Comparison of ENCODE assay signal across 8 cellular contexts in genomic region chr2:70300771-70301343, GRCh38. TPM values are rescaled to one million over a fixed set of nuclear protein-coding genes. Genes with fewer than 3 reads are reported as not detected.
DNase-seq lines count a peak whose midpoint lies in the region; ATAC-seq, FAIRE-seq and TF ChIP-seq lines count a peak whose summit lies in the region.

No MANE protein-coding gene starts in this region.

- WGBS in K562 (ENCODE audit: insufficient coverage, low coverage, missing lambda C conversion rate), result 39% methylated on average over 10 of the region's 10 CpGs
- WGBS in mesodermal cell (ENCODE audit: insufficient coverage in 2 of 2), 2 experiments, result 63 to 75% methylated on average over 6 to 9 of the region's 10 CpGs

- BruUV-seq in K562 (replicated peaks; lab: Mats Ljungman, UMichigan), result TSS peak; percentile 48

- ATAC-seq in K562 (no peak), HG02798 (IDR thresholded peaks at IDR 0.05; ENCODE audit: poor library complexity, unreplicated experiment) (no peak)

- peak overlapping the region; percentile 86 to 100 for H3K9ac ChIP-seq in K562 (ENCODE audit: insufficient read depth in 1 of 2, low read depth in 2 of 2, low read length in 2 of 2)

- DNase-seq in AG04450 (ENCODE audit: low read depth, low spot score), result no peak
- DNase-seq in K562 (ENCODE audit: extremely low read depth in 1 of 4, low spot score in 3 of 4), result no peak
- no peak for DNase-seq in hippocampal formation (lab: John Stamatoyannopoulos, UW)
- DNase-seq in stimulated activated CD4-positive, alpha-beta T cell treated with anti-CD3 and anti-CD28 coated beads, Interleukin-1b, Interleukin-23, amount 100 ng/mL, for 48 hours, result no peak
- DNase-seq in DMS53 (lab: John Stamatoyannopoulos, UW), result no peak

- peak overlapping the region; percentile 11 for H3K27ac ChIP-seq in AG04450 (ENCODE audit: low read depth, low read length)
- H3K27ac ChIP-seq in HEK293 (ENCODE audit: extremely low read depth, low read depth, low read length), result peak overlapping the region; percentile 88
- H3K27ac ChIP-seq in K562 (ENCODE audit: extremely low read depth, low read depth, low read length), result peak overlapping the region; percentile 87
- H3K27ac ChIP-seq in mesodermal cell (ENCODE audit: low read depth, low read length, severe bottlenecking), result no peak overlapping the region

- no peak for TF ChIP-seq POLR2A in K562 (conservative IDR thresholded peaks at IDR 0.05)

- H3K4me1 ChIP-seq in HEK293 (ENCODE audit: control insufficient read depth, insufficient read depth, low read length) (peaks cover 6% of the 10 kb centered on the region; the same call in 1 of the 2 replicates), K562 (replicated peaks in 1 of 2; ENCODE audit: control insufficient read depth in 2 of 2, insufficient read depth in 2 of 2, low read length in 2 of 2) (peaks cover 6 to 14% of the 10 kb centered on the region in 2 experiments; a peak in 4 of 5 replicates), mesodermal cell (ENCODE audit: control insufficient read depth, insufficient read depth, low read length, poor library complexity, severe bottlenecking) (no peaks in the 10 kb centered on the region)

- CTCF ChIA-PET in AG04450 (lab: Charles Lee) (interaction anchor here (0.5 kb wide), 1 partner anchor 1031 kb away, joined by 7 read pairs; the partner anchor contains the start of gene ZNF638), HEK293 (lab: Yijun Ruan, JAX) (interaction anchor here (0.6 to 5.9 kb wide), 9 partner anchors 7 to 430 kb away, joined by 3 to 63 read pairs (median 5); partner anchors contain the start of genes MXD1 and SNRPG), K562 (lab: Yijun Ruan, JAX; ENCODE audit: low intra/inter-chr PET ratio) (interaction anchor here (2.0 kb wide), 1 partner anchor 389 kb away, joined by 10 read pairs; no protein-coding TSS in a partner anchor)

- POLR2A ChIA-PET in AG04450 (lab: Yijun Ruan, JAX), result interaction anchor here (2.1 kb wide), 1 partner anchor 8 kb away, joined by 9 read pairs; the partner anchor contains the start of gene SNRPG
- POLR2A ChIA-PET in HEK293 (lab: Yijun Ruan, JAX), result interaction anchor here (1.4 to 3.8 kb wide), 2 partner anchors 7 to 387 kb away, joined by 4 to 49 read pairs; partner anchors contain the start of genes MXD1 and SNRPG
- POLR2A ChIA-PET in K562 (lab: Yijun Ruan, JAX), result interaction anchor here (0.6 to 0.7 kb wide), 3 partner anchors 8 to 56 kb away, joined by 3 read pairs; no protein-coding TSS in a partner anchor

- in situ Hi-C loops in K562 (cut with MboI), result loop anchor here (10.0 to 25.0 kb wide), 2 partner anchors 386 to 486 kb away; partner anchors contain the start of genes FIGLA and MXD1

- no peak for TF ChIP-seq RAD21 in K562 (CRISPR knock-in tag; conservative IDR thresholded peaks at IDR 0.05 in 1 of 2, IDR thresholded peaks at IDR 0.05 in 1 of 2)

- H3K9me3 ChIP-seq in AG04450 (ENCODE audit: control insufficient read depth, insufficient read depth, low read length), result no peaks in the 10 kb centered on the region; the same call in 1 of the 2 replicates
- no peaks in the 10 kb centered on the region for H3K9me3 ChIP-seq in HEK293 (ENCODE audit: control insufficient read depth, insufficient read depth, low read depth, low read length)
- H3K9me3 ChIP-seq in K562 (replicated peaks; ENCODE audit: control insufficient read depth, insufficient read depth, low read depth, low read length), result no peaks in the 10 kb centered on the region; the same call in 1 of the 2 replicates
- peaks cover 7% of the 10 kb centered on the region for H3K9me3 ChIP-seq in mesodermal cell (ENCODE audit: control insufficient read depth, low read length)

- intact Hi-C loops in K562 (cut with micrococcal nuclease), result loop anchor here (2.0 to 10.0 kb wide), 8 partner anchors 104 to 644 kb away; partner anchors contain the start of gene ADD2

- TF ChIP-seq EP300 in K562 (IDR thresholded peaks at IDR 0.05; ENCODE audit: low read length), result no peak

- H3K4me2 ChIP-seq in K562 (ENCODE audit: insufficient read depth, low read length), result peak overlapping the region; percentile 92

- H3K9me1 ChIP-seq in K562 (ENCODE audit: control insufficient read depth, insufficient read depth, low read length), result no peaks in the 10 kb centered on the region

- H3K79me2 ChIP-seq in K562 (ENCODE audit: control insufficient read depth, insufficient read depth, low read length), result peaks cover 24% of the 10 kb centered on the region

- no peak for TF ChIP-seq CTCF in AG04450 (IDR thresholded peaks at IDR 0.05; ENCODE audit: low read depth, low read length)
- TF ChIP-seq CTCF in HEK293 (tag by site-specific recombination; IDR thresholded peaks at IDR 0.05), result no peak
- TF ChIP-seq CTCF in K562 (IDR thresholded peaks at IDR 0.05 in 2 of 3, conservative IDR thresholded peaks at IDR 0.05 in 1 of 3; ENCODE audit: insufficient read depth in 2 of 3, low read depth in 1 of 3, low read length in 3 of 3), result no peak

- peak; percentile 73 for FAIRE-seq in K562 (lab: Jason Lieb, UNC)

- peak overlapping the region; percentile 83 for H3K4me3 ChIP-seq in AG04450 (ENCODE audit: low read depth, low read length)
- H3K4me3 ChIP-seq in HEK293 (ENCODE audit: low read depth, low read length), result peak overlapping the region; percentile 65
- H3K4me3 ChIP-seq in K562, result peak overlapping the region; percentile 55
- H3K4me3 ChIP-seq in mesodermal cell (ENCODE audit: extremely low read depth, insufficient read depth, low read length, poor library complexity, severe bottlenecking), result peak overlapping the region; percentile 74

- peak overlapping the region; percentile 97 for H2AFZ ChIP-seq in K562 (ENCODE audit: low read depth, low read length)

- no peaks in the 10 kb centered on the region for H4K20me1 ChIP-seq in K562 (replicated peaks; ENCODE audit: control insufficient read depth, insufficient read depth, low read length)

- peaks cover 2% of the 10 kb centered on the region for H3K27me3 ChIP-seq in AG04450 (ENCODE audit: control insufficient read depth, insufficient read depth, low read length)
- peaks cover 0 to 5% of the 10 kb centered on the region in 2 experiments; a peak in 2 of 5 replicates for H3K27me3 ChIP-seq in K562 (ENCODE audit: control insufficient read depth in 2 of 2, insufficient read depth in 2 of 2, low read length in 2 of 2)

- H3K36me3 ChIP-seq in HEK293 (ENCODE audit: control insufficient read depth in 2 of 2, insufficient read depth in 1 of 2, low read length in 2 of 2), result peaks cover 18 to 42% of the 10 kb centered on the region in 2 experiments
- peaks cover 48% of the 10 kb centered on the region for H3K36me3 ChIP-seq in K562 (ENCODE audit: control insufficient read depth, insufficient read depth, low read length)
- H3K36me3 ChIP-seq in mesodermal cell (ENCODE audit: control insufficient read depth, insufficient read depth, low read length), result peaks cover 40% of the 10 kb centered on the region

RNA-seq across cellular contexts. Expression of gene FAM136A, which starts 1.0 kb away (rescaled TPM):
- polyA plus RNA-seq in AG04450 (2011; rRNA removed) (25.8 and 34.1 TPM in 2 replicates), K562 (2011; rRNA removed) (63.7 and 104 TPM in 2 replicates), K562 (2014; fragmentation: Illumina TruSeq; extraction: Trizol) (118 and 129 TPM in 2 replicates), K562 (2014; fragmentation: Nextera tagmentation; extraction: Ambion mirVana) (100 to 1,000 TPM; 125 to 151 TPM), K562 (2014; rRNA removed) (106 and 108 TPM in 2 replicates)
- 8.0 and 8.8 TPM in 2 replicates for polyA minus RNA-seq in AG04450 (2011; rRNA and poly(A)+ RNA removed)
- 28.9 and 31.0 TPM in 2 replicates for total RNA-seq in K562 (2011; cell fraction: chromatin; rRNA removed; ENCODE audit: low replicate concordance)
- total RNA-seq in K562 (2011; cell fraction: nucleolus; rRNA removed), result 28.7 and 29.2 TPM in 2 replicates
- 34.3 and 53.8 TPM in 2 replicates for total RNA-seq in K562 (2011; cell fraction: nucleoplasm; rRNA removed)
- total RNA-seq in K562 (2014; rRNA removed) (80.0 and 89.0 TPM in 2 replicates), K562 (2014; rRNA removed; fragmentation: Illumina TruSeq; extraction: Trizol) (94.8 and 101 TPM in 2 replicates), K562 (2015; rRNA removed; fragmentation: Illumina TruSeq; extraction: Trizol) (95.7 and 99.2 TPM in 2 replicates), K562 (2021) (88.3 and 92.9 TPM in 2 replicates)
- 38.9 and 49.3 TPM in 2 replicates for polyA plus RNA-seq in K562 (2011; cell fraction: cytosol; rRNA removed)
- 53.0 and 82.5 TPM in 2 replicates for polyA plus RNA-seq in K562 (2011; cell fraction: nucleus; rRNA removed)
- 64.0 and 97.8 TPM in 2 replicates for polyA plus RNA-seq in K562 (2012)
- 33.3 and 37.8 TPM in 2 replicates for polyA minus RNA-seq in K562 (2011; rRNA and poly(A)+ RNA removed)
- 17.9 and 33.9 TPM in 2 replicates for polyA minus RNA-seq in K562 (2011; cell fraction: cytosol; rRNA and poly(A)+ RNA removed)
- 13.4 and 15.8 TPM in 2 replicates for polyA minus RNA-seq in K562 (2011; cell fraction: nucleus; rRNA and poly(A)+ RNA removed)
- 27.0 TPM for polyA plus RNA-seq in mesodermal cell (2013, experiment 1 of 2)
- 28.5 TPM for polyA plus RNA-seq in mesodermal cell (2013, experiment 2 of 2)

RNA-seq across cellular contexts. Expression of gene SNRPG, which starts 7.3 kb away (rescaled TPM):
- 145 and 190 TPM in 2 replicates for polyA plus RNA-seq in AG04450 (2011; rRNA removed)
- polyA minus RNA-seq in AG04450 (2011; rRNA and poly(A)+ RNA removed), result 12.2 and 30.7 TPM in 2 replicates
- total RNA-seq in K562 (2011; cell fraction: chromatin; rRNA removed; ENCODE audit: low replicate concordance), result 55.7 and 133 TPM in 2 replicates
- 39.9 and 44.1 TPM in 2 replicates for total RNA-seq in K562 (2011; cell fraction: nucleolus; rRNA removed)
- total RNA-seq in K562 (2011; cell fraction: nucleoplasm; rRNA removed), result 111 and 126 TPM in 2 replicates
- 594 and 1,182 TPM in 2 replicates for total RNA-seq in K562 (2014; rRNA removed)
- 745 and 807 TPM in 2 replicates for total RNA-seq in K562 (2014; rRNA removed; fragmentation: Illumina TruSeq; extraction: Trizol)
- total RNA-seq in K562 (2015; rRNA removed; fragmentation: Illumina TruSeq; extraction: Trizol), result 603 and 612 TPM in 2 replicates
- 649 and 750 TPM in 2 replicates for total RNA-seq in K562 (2021)
- 253 and 674 TPM in 2 replicates for polyA plus RNA-seq in K562 (2011; rRNA removed)
- polyA plus RNA-seq in K562 (2011; cell fraction: cytosol; rRNA removed), result 80.9 and 210 TPM in 2 replicates
- 103 and 122 TPM in 2 replicates for polyA plus RNA-seq in K562 (2011; cell fraction: nucleus; rRNA removed)
- polyA plus RNA-seq in K562 (2012), result 215 and 904 TPM in 2 replicates
- 808 and 1,147 TPM in 2 replicates for polyA plus RNA-seq in K562 (2014; fragmentation: Illumina TruSeq; extraction: Trizol)
- 1,000 to 10,000 TPM; 2,312 to 2,611 TPM for polyA plus RNA-seq in K562 (2014; fragmentation: Nextera tagmentation; extraction: Ambion mirVana)
- 1,784 and 2,061 TPM in 2 replicates for polyA plus RNA-seq in K562 (2014; rRNA removed)
- polyA minus RNA-seq in K562 (2011; rRNA and poly(A)+ RNA removed), result 120 and 184 TPM in 2 replicates
- 31.0 and 79.3 TPM in 2 replicates for polyA minus RNA-seq in K562 (2011; cell fraction: cytosol; rRNA and poly(A)+ RNA removed)
- 21.9 and 24.0 TPM in 2 replicates for polyA minus RNA-seq in K562 (2011; cell fraction: nucleus; rRNA and poly(A)+ RNA removed)
- 158 TPM for polyA plus RNA-seq in mesodermal cell (2013, experiment 1 of 2)
- polyA plus RNA-seq in mesodermal cell (2013, experiment 2 of 2), result 204 TPM

RNA-seq across cellular contexts. Expression of gene PCYOX1, which starts 42.9 kb away (rescaled TPM):
- 101 and 129 TPM in 2 replicates for polyA plus RNA-seq in AG04450 (2011; rRNA removed)
- polyA minus RNA-seq in AG04450 (2011; rRNA and poly(A)+ RNA removed), result 32.2 and 47.6 TPM in 2 replicates
- 20.6 and 25.7 TPM in 2 replicates for total RNA-seq in K562 (2011; cell fraction: chromatin; rRNA removed; ENCODE audit: low replicate concordance)
- total RNA-seq in K562 (2011; cell fraction: nucleolus; rRNA removed), result 8.5 and 11.1 TPM in 2 replicates
- 18.4 and 20.1 TPM in 2 replicates for total RNA-seq in K562 (2011; cell fraction: nucleoplasm; rRNA removed)
- 6.8 and 7.7 TPM in 2 replicates for total RNA-seq in K562 (2014; rRNA removed)
- total RNA-seq in K562 (2014; rRNA removed; fragmentation: Illumina TruSeq; extraction: Trizol), result 9.9 and 11.3 TPM in 2 replicates
- total RNA-seq in K562 (2015; rRNA removed; fragmentation: Illumina TruSeq; extraction: Trizol), result 12.3 and 13.4 TPM in 2 replicates
- 14.0 and 16.0 TPM in 2 replicates for total RNA-seq in K562 (2021)
- 9.6 and 18.3 TPM in 2 replicates for polyA plus RNA-seq in K562 (2011; rRNA removed)
- 3.6 and 5.1 TPM in 2 replicates for polyA plus RNA-seq in K562 (2011; cell fraction: cytosol; rRNA removed)
- polyA plus RNA-seq in K562 (2011; cell fraction: nucleus; rRNA removed), result 1.8 and 3.1 TPM in 2 replicates
- polyA plus RNA-seq in K562 (2012), result 10.0 and 16.1 TPM in 2 replicates
- 10.7 and 13.6 TPM in 2 replicates for polyA plus RNA-seq in K562 (2014; fragmentation: Illumina TruSeq; extraction: Trizol)
- polyA plus RNA-seq in K562 (2014; fragmentation: Nextera tagmentation; extraction: Ambion mirVana), result 1 to 10 TPM; 4.3 to 7.4 TPM
- 6.9 and 7.7 TPM in 2 replicates for polyA plus RNA-seq in K562 (2014; rRNA removed)
- 20.8 and 29.8 TPM in 2 replicates for polyA minus RNA-seq in K562 (2011; rRNA and poly(A)+ RNA removed)
- 4.2 and 7.3 TPM in 2 replicates for polyA minus RNA-seq in K562 (2011; cell fraction: cytosol; rRNA and poly(A)+ RNA removed)
- polyA minus RNA-seq in K562 (2011; cell fraction: nucleus; rRNA and poly(A)+ RNA removed), result 0.54 and 2.0 TPM in 2 replicates
- 52.6 TPM for polyA plus RNA-seq in mesodermal cell (2013, experiment 1 of 2)
- 55.2 TPM for polyA plus RNA-seq in mesodermal cell (2013, experiment 2 of 2)

RNA-seq across cellular contexts. Expression of gene TIA1, which starts 52.4 kb away (rescaled TPM):
- polyA plus RNA-seq in AG04450 (2011; rRNA removed), result 139 and 192 TPM in 2 replicates
- 173 and 180 TPM in 2 replicates for polyA minus RNA-seq in AG04450 (2011; rRNA and poly(A)+ RNA removed)
- 172 and 407 TPM in 2 replicates for total RNA-seq in K562 (2011; cell fraction: chromatin; rRNA removed; ENCODE audit: low replicate concordance)
- 91.9 and 117 TPM in 2 replicates for total RNA-seq in K562 (2011; cell fraction: nucleolus; rRNA removed)
- 142 and 174 TPM in 2 replicates for total RNA-seq in K562 (2011; cell fraction: nucleoplasm; rRNA removed)
- 84.8 and 94.4 TPM in 2 replicates for total RNA-seq in K562 (2014; rRNA removed)
- total RNA-seq in K562 (2014; rRNA removed; fragmentation: Illumina TruSeq; extraction: Trizol), result 89.8 and 94.2 TPM in 2 replicates
- 72.0 and 79.6 TPM in 2 replicates for total RNA-seq in K562 (2015; rRNA removed; fragmentation: Illumina TruSeq; extraction: Trizol)
- 103 and 106 TPM in 2 replicates for total RNA-seq in K562 (2021)
- 101 and 129 TPM in 2 replicates for polyA plus RNA-seq in K562 (2011; rRNA removed)
- polyA plus RNA-seq in K562 (2011; cell fraction: cytosol; rRNA removed), result 24.3 and 33.4 TPM in 2 replicates
- 251 and 340 TPM in 2 replicates for polyA plus RNA-seq in K562 (2011; cell fraction: nucleus; rRNA removed)
- polyA plus RNA-seq in K562 (2012), result 47.5 and 55.4 TPM in 2 replicates
- 51.2 and 56.2 TPM in 2 replicates for polyA plus RNA-seq in K562 (2014; fragmentation: Illumina TruSeq; extraction: Trizol)
- polyA plus RNA-seq in K562 (2014; fragmentation: Nextera tagmentation; extraction: Ambion mirVana), result 10 to 100 TPM; 25.3 to 32.3 TPM
- polyA plus RNA-seq in K562 (2014; rRNA removed), result 77.1 and 79.4 TPM in 2 replicates
- polyA minus RNA-seq in K562 (2011; rRNA and poly(A)+ RNA removed), result 172 and 215 TPM in 2 replicates
- 50.4 and 58.5 TPM in 2 replicates for polyA minus RNA-seq in K562 (2011; cell fraction: cytosol; rRNA and poly(A)+ RNA removed)
- 130 and 131 TPM in 2 replicates for polyA minus RNA-seq in K562 (2011; cell fraction: nucleus; rRNA and poly(A)+ RNA removed)
- polyA plus RNA-seq in mesodermal cell (2013, experiment 1 of 2), result 134 TPM
- 152 TPM for polyA plus RNA-seq in mesodermal cell (2013, experiment 2 of 2)
